In genomic region chr18:4282954-4283353, GRCh38 we compare ENCODE assay signal across 39 cellular contexts.
"Had no signal": no experiment of that assay in that cellular context is flagged by ENCODE, and none has a peak within 500 bp of the region (broad histone marks: within the 10 kb centered on the region; RNA-seq: fewer than 3 reads in every experiment).

No MANE protein-coding gene starts in this region.

- FAIRE-seq: astrocyte, bronchial epithelial cell had no signal

- H3K27me3 Mint-ChIP-seq: activated naive CD4-positive, alpha-beta T cell treated with anti-CD3 and anti-CD28 coated beads, Interleukin-2, amount 10 ng/mL, durations not matched to agents 7 days and 5 days; activated naive CD4-positive, alpha-beta T cell treated with anti-CD3 and anti-CD28 coated beads, Interleukin-2, amount 50 U/mL, for 24 hours; activated naive CD8-positive, alpha-beta T cell; activated naive CD8-positive, alpha-beta T cell treated with anti-CD3 and anti-CD28 coated beads for 36 hours; activated naive CD8-positive, alpha-beta T cell treated with anti-CD3 and anti-CD28 coated beads, Interleukin-2, amount 10 ng/mL, durations not matched to agents 7 days and 5 days; activated naive CD8-positive, alpha-beta T cell treated with anti-CD3 and anti-CD28 coated beads, Interleukin-2, amount 50 U/mL, for 24 hours; activated T-cell treated with anti-CD3 and anti-CD28 coated beads, Interleukin-2, amount 50 U/mL, for 24 hours; activated T-helper 17 cell treated with anti-CD3 and anti-CD28 coated beads, Interleukin-2, amount 50 U/mL, for 72 hours; central memory CD8-positive, alpha-beta T cell had no signal

- H3K27ac Mint-ChIP-seq: activated naive CD4-positive, alpha-beta T cell treated with anti-CD3 and anti-CD28 coated beads for 36 hours; activated naive CD4-positive, alpha-beta T cell treated with anti-CD3 and anti-CD28 coated beads, Interleukin-2, amount 10 ng/mL, durations not matched to agents 7 days and 5 days; activated naive CD4-positive, alpha-beta T cell treated with anti-CD3 and anti-CD28 coated beads, Interleukin-2, amount 50 U/mL, for 24 hours; activated naive CD4-positive, alpha-beta T cell treated with anti-CD3 and anti-CD28 coated beads, Interleukin-2, amount 50 U/mL, for 72 hours; activated naive CD8-positive, alpha-beta T cell; activated naive CD8-positive, alpha-beta T cell treated with anti-CD3 and anti-CD28 coated beads for 36 hours; activated naive CD8-positive, alpha-beta T cell treated with anti-CD3 and anti-CD28 coated beads, Interleukin-2, amount 10 ng/mL, durations not matched to agents 7 days and 5 days; activated naive CD8-positive, alpha-beta T cell treated with anti-CD3 and anti-CD28 coated beads, Interleukin-2, amount 50 U/mL, for 24 hours; activated T-cell treated with anti-CD3 and anti-CD28 coated beads, Interleukin-2, amount 50 U/mL, for 24 hours; activated T-cell treated with anti-CD3 and anti-CD28 coated beads, Interleukin-2, amount 50 U/mL, for 72 hours; activated T-helper 17 cell treated with anti-CD3 and anti-CD28 coated beads, Interleukin-2, amount 50 U/mL, for 72 hours; activated T-helper 2 cell treated with anti-CD3 and anti-CD28 coated beads, Interferon-gamma antibody, Interleukin-2, Interleukin-4, amounts not matched to agents 10 μg/mL and 5 μg/mL and 100 μg/mL, durations not matched to agents 14 hours and 24 hours and 36 hours; brain had no signal

- H3K4me3 ChIP-seq: adrenal gland, ascending aorta, body of pancreas, breast epithelium, cardiac muscle cell had no signal

- ATAC-seq: activated naive CD4-positive, alpha-beta T cell treated with anti-CD3 and anti-CD28 coated beads, Interleukin-2, amount 50 U/mL, for 72 hours; activated naive CD8-positive, alpha-beta T cell treated with anti-CD3 and anti-CD28 coated beads, Interleukin-2, amount 50 U/mL, for 24 hours; activated T-cell treated with anti-CD3 and anti-CD28 coated beads, Interleukin-2, amount 50 U/mL, for 4 hours; activated T-cell treated with anti-CD3 and anti-CD28 coated beads, Interleukin-2, amount 50 U/mL, for 72 hours; activated T-helper 17 cell treated with anti-CD3 and anti-CD28 coated beads, Interleukin-2, amount 50 U/mL, for 72 hours; body of pancreas had no signal

- H3K36me3 Mint-ChIP-seq: activated naive CD4-positive, alpha-beta T cell treated with anti-CD3 and anti-CD28 coated beads, Interleukin-2, amount 10 ng/mL, durations not matched to agents 7 days and 5 days; activated naive CD4-positive, alpha-beta T cell treated with anti-CD3 and anti-CD28 coated beads, Interleukin-2, amount 50 U/mL, for 24 hours; activated naive CD4-positive, alpha-beta T cell treated with anti-CD3 and anti-CD28 coated beads, Interleukin-2, amount 50 U/mL, for 72 hours; activated naive CD8-positive, alpha-beta T cell; activated naive CD8-positive, alpha-beta T cell treated with anti-CD3 and anti-CD28 coated beads for 36 hours; activated naive CD8-positive, alpha-beta T cell treated with anti-CD3 and anti-CD28 coated beads, Interleukin-2, amount 10 ng/mL, durations not matched to agents 7 days and 5 days; brain had no signal

- H3K9me3 Mint-ChIP-seq: activated naive CD4-positive, alpha-beta T cell treated with anti-CD3 and anti-CD28 coated beads, Interleukin-2, amount 50 U/mL, for 24 hours; activated naive CD8-positive, alpha-beta T cell treated with anti-CD3 and anti-CD28 coated beads for 36 hours; activated naive CD8-positive, alpha-beta T cell treated with anti-CD3 and anti-CD28 coated beads, Interleukin-2, amount 50 U/mL, for 24 hours had no signal

- H3K36me3 ChIP-seq: adrenal gland, ascending aorta, brain microvascular endothelial cell, breast epithelium, cardiac muscle cell had no signal

- H3K4me1 Mint-ChIP-seq: activated naive CD4-positive, alpha-beta T cell treated with anti-CD3 and anti-CD28 coated beads, Interleukin-2, amount 10 ng/mL, durations not matched to agents 7 days and 5 days; activated naive CD4-positive, alpha-beta T cell treated with anti-CD3 and anti-CD28 coated beads, Interleukin-2, amount 50 U/mL, for 24 hours; activated naive CD8-positive, alpha-beta T cell treated with anti-CD3 and anti-CD28 coated beads for 36 hours; activated naive CD8-positive, alpha-beta T cell treated with anti-CD3 and anti-CD28 coated beads, Interleukin-2, amount 10 ng/mL, durations not matched to agents 7 days and 5 days; activated naive CD8-positive, alpha-beta T cell treated with anti-CD3 and anti-CD28 coated beads, Interleukin-2, amount 50 U/mL, for 24 hours; activated T-helper 17 cell treated with anti-CD3 and anti-CD28 coated beads, Interleukin-2, amount 50 U/mL, for 72 hours; central memory CD8-positive, alpha-beta T cell had no signal

- H3K27me3 ChIP-seq: adrenal gland, ascending aorta, body of pancreas, brain microvascular endothelial cell, breast epithelium had no signal

- H3K27ac ChIP-seq: adrenal gland, ascending aorta, body of pancreas, brain microvascular endothelial cell, breast epithelium, cardiac muscle cell had no signal

- H3K4me3 Mint-ChIP-seq: activated naive CD4-positive, alpha-beta T cell treated with anti-CD3 and anti-CD28 coated beads for 36 hours; activated naive CD4-positive, alpha-beta T cell treated with anti-CD3 and anti-CD28 coated beads, Interleukin-2, amount 10 ng/mL, durations not matched to agents 7 days and 5 days; activated naive CD4-positive, alpha-beta T cell treated with anti-CD3 and anti-CD28 coated beads, Interleukin-2, amount 50 U/mL, for 24 hours; activated naive CD8-positive, alpha-beta T cell; activated naive CD8-positive, alpha-beta T cell treated with anti-CD3 and anti-CD28 coated beads for 36 hours; activated naive CD8-positive, alpha-beta T cell treated with anti-CD3 and anti-CD28 coated beads, Interleukin-2, amount 10 ng/mL, durations not matched to agents 7 days and 5 days; activated naive CD8-positive, alpha-beta T cell treated with anti-CD3 and anti-CD28 coated beads, Interleukin-2, amount 50 U/mL, for 24 hours; activated T-cell treated with anti-CD3 and anti-CD28 coated beads, Interleukin-2, amount 50 U/mL, for 24 hours; activated T-cell treated with anti-CD3 and anti-CD28 coated beads, Interleukin-2, amount 50 U/mL, for 4 hours; activated T-cell treated with anti-CD3 and anti-CD28 coated beads, Interleukin-2, amount 50 U/mL, for 72 hours; activated T-helper 17 cell treated with anti-CD3 and anti-CD28 coated beads, Interleukin-2, amount 50 U/mL, for 72 hours; brain; central memory CD8-positive, alpha-beta T cell had no signal

- H3K9me3 ChIP-seq: adrenal gland, ascending aorta, body of pancreas, breast epithelium had no signal

- DNase-seq: activated effector memory CD4-positive, alpha-beta T cell treated with anti-CD3 and anti-CD28 coated beads, Interleukin-2, amount 50 U/mL, for 16 hours; activated effector memory CD4-positive, alpha-beta T cell treated with Interleukin-2 at 50 U/mL for 16 hours; activated gamma-delta T cell; activated gamma-delta T cell treated with Interleukin-2 at 50 U/mL for 16 hours; activated naive CD4-positive, alpha-beta T cell; activated naive CD4-positive, alpha-beta T cell treated with anti-CD3 and anti-CD28 coated beads for 36 hours; activated naive CD4-positive, alpha-beta T cell treated with anti-CD3 and anti-CD28 coated beads, Interleukin-2, amount 10 ng/mL, durations not matched to agents 7 days and 5 days; activated naive CD4-positive, alpha-beta T cell treated with anti-CD3 and anti-CD28 coated beads, Interleukin-2, amount 50 U/mL, for 16 hours; activated naive CD4-positive, alpha-beta T cell treated with Interleukin-2 at 50 U/mL for 16 hours; activated naive CD8-positive, alpha-beta T cell treated with anti-CD3 and anti-CD28 coated beads for 36 hours; activated naive CD8-positive, alpha-beta T cell treated with anti-CD3 and anti-CD28 coated beads, Interleukin-2, amount 10 ng/mL, durations not matched to agents 7 days and 5 days; activated naive CD8-positive, alpha-beta T cell treated with anti-CD3 and anti-CD28 coated beads, Interleukin-2, amount 50 U/mL, for 24 hours; activated T-cell treated with anti-CD3 and anti-CD28 coated beads, Interleukin-2, amount 50 U/mL, for 1 hour; activated T-cell treated with anti-CD3 and anti-CD28 coated beads, Interleukin-2, amount 50 U/mL, for 24 hours; activated T-cell treated with anti-CD3 and anti-CD28 coated beads, Interleukin-2, amount 50 U/mL, for 4 hours; activated T-cell treated with anti-CD3 and anti-CD28 coated beads, Interleukin-2, amount 50 U/mL, for 48 hours; activated T-cell treated with anti-CD3 and anti-CD28 coated beads, Interleukin-2, amount 50 U/mL, for 72 hours; adrenal gland; amniotic stem cell; amygdala; anterior cingulate cortex; aorta; body of pancreas; brain microvascular endothelial cell; caudate nucleus; central memory CD4-positive, alpha-beta T cell; cerebellar nuclear complex had no signal

- H3K4me1 ChIP-seq: adrenal gland, ascending aorta, body of pancreas, breast epithelium had no signal
